In the genomic region with DNA sequence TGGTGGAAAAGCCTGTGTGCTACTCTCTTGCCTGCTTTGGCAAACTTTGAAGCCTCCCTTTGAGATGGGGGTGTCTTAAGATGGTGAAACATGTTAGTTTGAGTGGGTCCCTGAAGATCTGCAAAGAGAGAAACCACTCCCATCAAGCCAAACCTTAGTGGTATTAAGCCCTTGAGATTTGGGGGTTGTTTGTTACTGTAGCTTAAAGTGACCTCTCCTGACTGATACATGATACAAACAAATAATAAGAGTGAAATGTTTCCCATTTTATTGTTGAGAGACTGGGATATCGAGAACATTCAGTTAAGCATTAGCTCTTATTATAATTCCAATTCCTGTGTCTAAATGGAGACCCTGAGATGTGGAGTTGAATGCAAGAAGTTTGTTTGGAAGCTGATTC, we compare ENCODE assay signal across 20 cellular contexts.
DNase-seq lines count a peak whose midpoint lies in the region; ATAC-seq, FAIRE-seq and TF ChIP-seq lines count a peak whose summit lies in the region.
"Had no signal": no experiment of that assay in that cellular context is flagged by ENCODE, and none has a peak within 500 bp of the region (broad histone marks: within the 10 kb centered on the region; RNA-seq: fewer than 3 reads in every experiment).

No MANE protein-coding gene starts in this region.

- H4K20me1 ChIP-seq in K562 (replicated peaks; ENCODE audit: control insufficient read depth, insufficient read depth, low read length) (no peaks in the 10 kb centered on the region), osteoblast (ENCODE audit: insufficient read depth, low read length) (no peaks in the 10 kb centered on the region)
- H4K20me1 ChIP-seq: BLaER1 had no signal

- H3K36me3 ChIP-seq in left ventricle myocardium inferior (no peaks in the 10 kb centered on the region), right atrium auricular region (no peaks in the 10 kb centered on the region), K562 (ENCODE audit: control insufficient read depth, insufficient read depth, low read length) (no peaks in the 10 kb centered on the region), osteoblast (ENCODE audit: insufficient read depth, low read length) (no peaks in the 10 kb centered on the region)
- H3K36me3 ChIP-seq: BLaER1 had no signal

- BruUV-seq in K562 (replicated peaks; lab: Mats Ljungman, UMichigan), result no TSS peak

- no peaks in the 10 kb centered on the region for H3K9me1 ChIP-seq in K562 (ENCODE audit: control insufficient read depth, insufficient read depth, low read length)

- H2AFZ ChIP-seq in K562 (ENCODE audit: low read depth, low read length), result no peak overlapping the region
- H2AFZ ChIP-seq in osteoblast (ENCODE audit: low read length), result no peak overlapping the region
- H2AFZ ChIP-seq: GM23248 had no signal

- no peak overlapping the region for H3K4me2 ChIP-seq in K562 (ENCODE audit: insufficient read depth, low read length)
- H3K4me2 ChIP-seq in osteoblast (ENCODE audit: insufficient read depth, low read length), result no peak overlapping the region
- H3K4me2 ChIP-seq: BLaER1 had no signal

- TF ChIP-seq CTCF in left ventricle myocardium inferior (IDR thresholded peaks at IDR 0.05; ENCODE audit: borderline replicate concordance) (no peak), right atrium auricular region (IDR thresholded peaks at IDR 0.05) (no peak), K562 (IDR thresholded peaks at IDR 0.05 in 2 of 3, conservative IDR thresholded peaks at IDR 0.05 in 1 of 3; ENCODE audit: insufficient read depth in 2 of 3, low read depth in 1 of 3, low read length in 3 of 3) (no peak), osteoblast (IDR thresholded peaks at IDR 0.05; ENCODE audit: extremely low read depth, low read depth, low read length) (no peak)

- WGBS in K562 (ENCODE audit: insufficient coverage, low coverage, missing lambda C conversion rate), result 0% methylated on average over 1 of the region's 1 CpG

- intact Hi-C loops in left ventricle myocardium inferior (cut with micrococcal nuclease) (no loop called here), K562 (cut with micrococcal nuclease) (no loop called here)

- H3K9me3 ChIP-seq in left ventricle myocardium inferior (replicated peaks) (no peaks in the 10 kb centered on the region), right atrium auricular region (no peaks in the 10 kb centered on the region), K562 (replicated peaks; ENCODE audit: control insufficient read depth, insufficient read depth, low read depth, low read length) (0 out of 2 replicates have a peak, but pooled peaks cover 3% of the 10 kb centered on the region), osteoblast (ENCODE audit: low read depth, low read length) (peaks cover 4% of the 10 kb centered on the region)
- H3K9me3 ChIP-seq: Caco-2 had no signal

- no peak for TF ChIP-seq POLR2A in K562 (conservative IDR thresholded peaks at IDR 0.05)

- H3K79me2 ChIP-seq in K562 (ENCODE audit: control insufficient read depth, insufficient read depth, low read length) (no peaks in the 10 kb centered on the region), osteoblast (ENCODE audit: insufficient read depth, low read length) (no peaks in the 10 kb centered on the region)

- H3K4me3 ChIP-seq in left ventricle myocardium inferior (no peak overlapping the region), right atrium auricular region (no peak overlapping the region), K562 (no peak overlapping the region), osteoblast (ENCODE audit: insufficient read depth, low read length) (no peak overlapping the region)
- H3K4me3 ChIP-seq: BLaER1, GM12878, GM23248 had no signal

- H3K4me1 ChIP-seq in left ventricle myocardium inferior, result peaks cover 20% of the 10 kb centered on the region
- peaks cover 0 to 7% of the 10 kb centered on the region in 2 donors for H3K4me1 ChIP-seq in right atrium auricular region
- peaks cover 0 to 15% of the 10 kb centered on the region in 2 experiments; a peak in 3 of 5 replicates for H3K4me1 ChIP-seq in K562 (replicated peaks in 1 of 2; ENCODE audit: control insufficient read depth in 2 of 2, insufficient read depth in 2 of 2, low read length in 2 of 2)
- peaks cover 14% of the 10 kb centered on the region for H3K4me1 ChIP-seq in osteoblast (ENCODE audit: insufficient read depth, low read length)

- H3K27me3 ChIP-seq in left ventricle myocardium inferior (ENCODE audit: low read depth) (no peaks in the 10 kb centered on the region), right atrium auricular region (no peaks in the 10 kb centered on the region), K562 (ENCODE audit: control insufficient read depth in 2 of 2, insufficient read depth in 2 of 2, low read length in 2 of 2) (peaks cover 3 to 44% of the 10 kb centered on the region in 2 experiments; a peak in 4 of 5 replicates), osteoblast (ENCODE audit: insufficient read depth, low read length) (no peaks in the 10 kb centered on the region)
- H3K27me3 ChIP-seq: BLaER1 had no signal

- no peak for TF ChIP-seq EP300 in K562 (IDR thresholded peaks at IDR 0.05; ENCODE audit: low read length)

- TF ChIP-seq RAD21 in K562 (CRISPR knock-in tag; conservative IDR thresholded peaks at IDR 0.05 in 1 of 2, IDR thresholded peaks at IDR 0.05 in 1 of 2), result no peak

- H3K27ac ChIP-seq in left ventricle myocardium inferior (replicated peaks), result peak overlapping the region; percentile 61
- H3K27ac ChIP-seq in right atrium auricular region, result no peak overlapping the region
- no peak overlapping the region for H3K27ac ChIP-seq in K562 (ENCODE audit: extremely low read depth, low read depth, low read length)
- no peak overlapping the region for H3K27ac ChIP-seq in osteoblast (ENCODE audit: low read depth, low read length)
- H3K27ac ChIP-seq: 22Rv1, BLaER1, C4-2B, GM23248 had no signal

- no peak for FAIRE-seq in K562 (lab: Jason Lieb, UNC)
- FAIRE-seq: A204.1, GM12878, GM19239, H1 had no signal

- in situ Hi-C loops in K562 (cut with MboI), result no loop called here

- CTCF ChIA-PET in K562 (lab: Yijun Ruan, JAX; ENCODE audit: low intra/inter-chr PET ratio), result no interaction called here

- no peak overlapping the region for H3K9ac ChIP-seq in K562 (ENCODE audit: insufficient read depth in 1 of 2, low read depth in 2 of 2, low read length in 2 of 2)
- H3K9ac ChIP-seq: BLaER1, GM23248 had no signal

- ATAC-seq in K562, result no peak
- ATAC-seq: CD8-positive, alpha-beta T cell; GM12878 had no signal

- POLR2A ChIA-PET in K562 (lab: Yijun Ruan, JAX), result interaction anchor here (1.1 kb wide), 1 partner anchor 14 kb away, joined by 4 read pairs; no protein-coding TSS in a partner anchor

- no peak for DNase-seq in left ventricle myocardium inferior
- no peak for DNase-seq in right atrium auricular region (ENCODE audit: low spot score)
- DNase-seq in K562 (ENCODE audit: extremely low read depth in 1 of 4, low spot score in 3 of 4), result no peak
- peak; percentile 54 for DNase-seq in osteoblast (ENCODE audit: insufficient read length, low spot score, missing footprints)
- no peak for DNase-seq in NCI-H524 treated with DMSO at 0.1 percent for 48 hours (lab: John Stamatoyannopoulos, UW)
- DNase-seq in HK-2 (ENCODE audit: unreplicated experiment), result no peak
- DNase-seq: Caco-2; CD4-positive, CD25-positive, alpha-beta regulatory T cell; CD8-positive, alpha-beta T cell; DMS153; GDM1; GM23248; HCEC 1CT had no signal

TF ChIP-seq in K562, 482 proteins besides CTCF, POLR2A, EP300 and RAD21:
- TF ChIP-seq ZNF12 (CRISPR knock-in tag; IDR thresholded peaks at IDR 0.05) (peak; percentile 88), RBM25 (IDR thresholded peaks at IDR 0.05; ENCODE audit: low read depth, low read length, severe bottlenecking) (peak; percentile 39)
- TF ChIP-seq, protein P1, sequence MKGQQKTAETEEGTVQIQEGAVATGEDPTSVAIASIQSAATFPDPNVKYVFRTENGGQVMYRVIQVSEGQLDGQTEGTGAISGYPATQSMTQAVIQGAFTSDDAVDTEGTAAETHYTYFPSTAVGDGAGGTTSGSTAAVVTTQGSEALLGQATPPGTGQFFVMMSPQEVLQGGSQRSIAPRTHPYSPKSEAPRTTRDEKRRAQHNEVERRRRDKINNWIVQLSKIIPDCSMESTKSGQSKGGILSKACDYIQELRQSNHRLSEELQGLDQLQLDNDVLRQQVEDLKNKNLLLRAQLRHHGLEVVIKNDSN (CRISPR knock-in tag; IDR thresholded peaks at IDR 0.05), result no peak
